ENCODE assay signal across 15 cellular contexts in genomic region chr13:99191336-99191899, GRCh38. TPM values are rescaled to one million over a fixed set of nuclear protein-coding genes. Genes with fewer than 3 reads are reported as not detected.
DNase-seq lines count a peak whose midpoint lies in the region; TF ChIP-seq lines count a peak whose summit lies in the region.
"Had no signal": no experiment of that assay in that cellular context is flagged by ENCODE, and none has a peak within 500 bp of the region (broad histone marks: within the 10 kb centered on the region; RNA-seq: fewer than 3 reads in every experiment).

No MANE protein-coding gene starts in this region.

- H3K4me1 ChIP-seq in Karpas-422 (ENCODE audit: low read length) (peaks cover 17% of the 10 kb centered on the region), suprapubic skin (peaks cover 49% of the 10 kb centered on the region)

- H3K79me2 ChIP-seq in Karpas-422 (ENCODE audit: low read length): no peaks in the 10 kb centered on the region

- intact Hi-C loops in cardiac septum (cut with DNase I): no loop called here

- H3K4me3 ChIP-seq in Karpas-422 (ENCODE audit: low read length): no peak overlapping the region
- no peak overlapping the region for H3K4me3 ChIP-seq in suprapubic skin
- H3K4me3 ChIP-seq: smooth muscle cell, upper lobe of right lung had no signal

- peak overlapping the region; percentile 34 for H3K4me2 ChIP-seq in Karpas-422 (ENCODE audit: low read depth, low read length, poor library complexity, severe bottlenecking)
- H3K4me2 ChIP-seq: smooth muscle cell had no signal

- no peak overlapping the region for H3K27ac ChIP-seq in Karpas-422 (ENCODE audit: low read length)
- peak overlapping the region; percentile 1 for H3K27ac ChIP-seq in epithelial cell of prostate
- H3K27ac ChIP-seq in suprapubic skin: peak overlapping the region; percentile 86
- H3K27ac ChIP-seq: upper lobe of right lung had no signal

- no peaks in the 10 kb centered on the region for H3K9me2 ChIP-seq in Karpas-422 (replicated peaks; ENCODE audit: insufficient read depth, low read length)

- no peak overlapping the region for H2AFZ ChIP-seq in Karpas-422 (ENCODE audit: low read length)

- no peaks in the 10 kb centered on the region for H4K20me1 ChIP-seq in Karpas-422 (ENCODE audit: insufficient read depth, low read depth, low read length)

- H3K9me3 ChIP-seq in Karpas-422 (ENCODE audit: low read length) (no peaks in the 10 kb centered on the region), suprapubic skin (no peaks in the 10 kb centered on the region)
- H3K9me3 ChIP-seq: upper lobe of right lung had no signal

- H3K27me3 ChIP-seq in Karpas-422 (ENCODE audit: low read length) (no peaks in the 10 kb centered on the region), suprapubic skin (no peaks in the 10 kb centered on the region)
- H3K27me3 ChIP-seq: upper lobe of right lung had no signal

- WGBS in suprapubic skin: 46% methylated on average over 3 of the region's 3 CpGs

- H3K9ac ChIP-seq in Karpas-422 (ENCODE audit: low read length): no peak overlapping the region

- H3K36me3 ChIP-seq in Karpas-422 (ENCODE audit: insufficient read depth, low read length) (no peaks in the 10 kb centered on the region), suprapubic skin (no peaks in the 10 kb centered on the region)
- H3K36me3 ChIP-seq: upper lobe of right lung had no signal

- no peak for TF ChIP-seq CTCF in suprapubic skin (IDR thresholded peaks at IDR 0.05)

- no peak for TF ChIP-seq EP300 in suprapubic skin (IDR thresholded peaks at IDR 0.05)

- DNase-seq in NCI-H510A treated with DMSO at 0.1 percent for 48 hours (lab: John Stamatoyannopoulos, UW): peak; percentile 50
- DNase-seq in NCI-H510A (lab: John Stamatoyannopoulos, UW): no peak
- DNase-seq in Karpas-422: no peak
- DNase-seq in epithelial cell of prostate (ENCODE audit: low read depth, low spot score): no peak
- DNase-seq in suprapubic skin (ENCODE audit: low spot score in 2 of 2): no peak
- DNase-seq in Kasumi-1 (lab: John Stamatoyannopoulos, UW): no peak
- no peak for DNase-seq in NCI-H526 treated with DMSO at 0.1 percent for 48 hours (lab: John Stamatoyannopoulos, UW)
- DNase-seq in cardiac septum (ENCODE audit: low spot score): no peak
- DNase-seq: activated naive CD8-positive, alpha-beta T cell treated with anti-CD3 and anti-CD28 coated beads, Interleukin-2, amount 10 ng/mL, durations not matched to agents 7 days and 5 days; MM.1S; NCI-H146; stimulated activated CD4-positive, alpha-beta T cell treated with anti-CD3 and anti-CD28 coated beads, Interleukin-4, amount 100 ng/mL, for 1 hour; stimulated activated naive CD8-positive, alpha-beta T cell treated with anti-CD3 and anti-CD28 coated beads, Interleukin-15, amount 100 ng/mL, for 72 hours; upper lobe of right lung had no signal

- TF ChIP-seq POLR2A in suprapubic skin (IDR thresholded peaks at IDR 0.05): no peak

RNA-seq across cellular contexts. Expression of gene UBAC2, which starts 9.2 kb away (rescaled TPM):
- total RNA-seq in Karpas-422 (2014; rRNA removed; shearing (Covaris generic); ENCODE audit: low replicate concordance): 50.6 and 58.3 TPM in 2 replicates
- total RNA-seq in suprapubic skin (100 to 1,000 TPM in 2 of 4 donors, 10 to 100 TPM in 2; 67.3 to 111 (median 93.8) TPM), cardiac septum (61.2 TPM)
